Comparison of ENCODE assay signal across 8 cellular contexts in the genomic region with DNA sequence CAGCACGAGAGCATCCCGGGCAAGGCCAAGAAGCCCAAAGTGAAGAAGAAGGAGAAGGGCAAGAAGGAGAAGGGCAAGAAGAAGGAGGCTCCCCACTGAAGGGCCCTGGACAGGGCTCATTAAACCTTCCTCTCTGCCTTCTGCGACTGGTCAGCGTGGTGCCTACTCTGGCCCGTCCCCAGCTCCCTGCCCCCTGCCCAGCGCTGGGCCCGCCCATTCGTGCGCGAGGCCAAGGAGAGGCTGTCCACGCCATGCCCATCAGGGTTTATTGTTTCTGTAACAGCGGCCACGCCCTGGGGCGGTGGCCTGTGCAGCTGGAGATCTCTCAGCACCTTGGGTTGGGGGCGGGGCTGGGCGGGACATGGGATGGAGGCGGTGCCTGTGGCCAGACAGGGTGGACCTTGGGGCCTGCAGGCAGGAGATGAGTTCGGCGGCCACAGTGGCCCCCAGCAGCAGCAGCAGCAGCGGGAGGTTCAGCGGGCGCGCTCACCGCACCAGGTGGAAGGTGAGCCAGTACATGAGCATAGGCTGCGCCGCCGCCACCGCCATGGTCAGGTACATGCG. TPM values are rescaled to one million over a fixed set of nuclear protein-coding genes. Genes with fewer than 3 reads are reported as not detected.
DNase-seq lines count a peak whose midpoint lies in the region; ATAC-seq and TF ChIP-seq lines count a peak whose summit lies in the region.

No MANE protein-coding gene starts in this region.

- no peaks in the 10 kb centered on the region for H3K27me3 ChIP-seq in endodermal cell (ENCODE audit: control insufficient read depth, insufficient read depth, low read length, poor library complexity, severe bottlenecking)
- no peaks in the 10 kb centered on the region for H3K27me3 ChIP-seq in muscle layer of duodenum (ENCODE audit: low read depth, low read length)
- no peaks in the 10 kb centered on the region for H3K27me3 ChIP-seq in effector memory CD4-positive, alpha-beta T cell (replicated peaks; ENCODE audit: control insufficient read depth, insufficient read depth, low read length, poor library complexity, severe bottlenecking)

- DNase-seq in Caki2 (ENCODE audit: low read depth): peak; percentile 99
- DNase-seq in NCI-H226: peak; percentile 98
- peak; percentile 98 for DNase-seq in endodermal cell
- DNase-seq in KG1 (lab: John Stamatoyannopoulos, UW): no peak
- DNase-seq in effector memory CD4-positive, alpha-beta T cell: no peak
- no peak for DNase-seq in NCI-H1048 (lab: John Stamatoyannopoulos, UW)

- H3K9me3 ChIP-seq in endodermal cell (ENCODE audit: control insufficient read depth, low read length): no peaks in the 10 kb centered on the region
- H3K9me3 ChIP-seq in muscle layer of duodenum (ENCODE audit: control insufficient read depth in 1 of 2, low read length in 2 of 2): no peaks in the 10 kb centered on the region
- H3K9me3 ChIP-seq in effector memory CD4-positive, alpha-beta T cell (ENCODE audit: control insufficient read depth, low read length): no peaks in the 10 kb centered on the region

- peaks cover 16% of the 10 kb centered on the region for H3K27me3 Mint-ChIP-seq in endodermal cell (ENCODE audit: insufficient read depth)

- peak overlapping the region; percentile 51 for H3K4me3 Mint-ChIP-seq in endodermal cell

- in situ Hi-C loops in Caki2 (cut with HindIII; ENCODE audit: low pct_unique_long_range_greater_than_20kb, low sequenced_read_pairs): no loop called here

- peak overlapping the region; percentile 44 for H3K27ac Mint-ChIP-seq in endodermal cell

- WGBS in endodermal cell (ENCODE audit: insufficient coverage in 1 of 2, insufficient read length in 1 of 2), 2 experiments: 47 to 66% methylated on average over 12 to 29 of the region's 29 CpGs

- ATAC-seq in GM21360 (IDR thresholded peaks at IDR 0.05; ENCODE audit: unreplicated experiment): no peak

- H3K27ac ChIP-seq in endodermal cell (ENCODE audit: low read depth, low read length) (peak overlapping the region; percentile 32), muscle layer of duodenum (ENCODE audit: low read length) (peak overlapping the region; percentile 67)
- no peak overlapping the region for H3K27ac ChIP-seq in effector memory CD4-positive, alpha-beta T cell (ENCODE audit: insufficient read depth, low read length, poor library complexity, severe bottlenecking)

- no peaks in the 10 kb centered on the region for H3K36me3 ChIP-seq in endodermal cell (ENCODE audit: control insufficient read depth, insufficient read depth, low read length)
- H3K36me3 ChIP-seq in muscle layer of duodenum (ENCODE audit: control insufficient read depth in 1 of 2, insufficient read depth in 2 of 2, low read length in 2 of 2): peaks cover 8 to 31% of the 10 kb centered on the region in 2 donors
- H3K36me3 ChIP-seq in effector memory CD4-positive, alpha-beta T cell (ENCODE audit: control insufficient read depth, insufficient read depth, low read length): peaks cover 31% of the 10 kb centered on the region

- H3K4me1 Mint-ChIP-seq in endodermal cell: peaks cover 3% of the 10 kb centered on the region

- H3K9ac ChIP-seq in endodermal cell (ENCODE audit: extremely low read depth, low read length, poor library complexity, severe bottlenecking): no peak overlapping the region

- H3K36me3 Mint-ChIP-seq in endodermal cell (ENCODE audit: low read depth): peaks cover 5% of the 10 kb centered on the region

- H3K9me3 Mint-ChIP-seq in endodermal cell: no peaks in the 10 kb centered on the region

- H3K4me1 ChIP-seq in endodermal cell (ENCODE audit: control insufficient read depth, insufficient read depth, low read length): no peaks in the 10 kb centered on the region
- no peaks in the 10 kb centered on the region for H3K4me1 ChIP-seq in muscle layer of duodenum (ENCODE audit: control insufficient read depth in 1 of 2, insufficient read depth in 2 of 2, low read length in 2 of 2)
- no peaks in the 10 kb centered on the region for H3K4me1 ChIP-seq in effector memory CD4-positive, alpha-beta T cell (ENCODE audit: control insufficient read depth, insufficient read depth, low read length, poor library complexity, severe bottlenecking)

- TF ChIP-seq CTCF in endodermal cell (conservative IDR thresholded peaks at IDR 0.05): no peak

- no peak overlapping the region for H3K4me3 ChIP-seq in endodermal cell (ENCODE audit: low read length)
- no peak overlapping the region for H3K4me3 ChIP-seq in muscle layer of duodenum (ENCODE audit: low read depth in 1 of 2, low read length in 2 of 2)
- H3K4me3 ChIP-seq in effector memory CD4-positive, alpha-beta T cell (ENCODE audit: insufficient read depth, low read depth, low read length, poor library complexity, severe bottlenecking): no peak overlapping the region

RNA-seq across cellular contexts. Expression of a gene that starts 0.9 kb away (rescaled TPM):
- total RNA-seq in Caki2 (2014; rRNA removed; shearing (Covaris generic); ENCODE audit: low replicate concordance): 165 and 184 TPM in 2 replicates
- total RNA-seq in endodermal cell: 10 to 100 TPM in 1 of 2 donors, 1 to 10 TPM in 1; 2.9 to 13.2 TPM
- not detected for polyA plus RNA-seq in endodermal cell (2013, experiment 1 of 2)
- polyA plus RNA-seq in endodermal cell (2013, experiment 2 of 2): not detected

RNA-seq across cellular contexts. Expression of a gene that starts 10.8 kb away (rescaled TPM):
- total RNA-seq in Caki2 (2014; rRNA removed; shearing (Covaris generic); ENCODE audit: low replicate concordance): 180 and 207 TPM in 2 replicates
- total RNA-seq in endodermal cell: 10 to 100 TPM; 68.6 to 74.6 TPM
- polyA plus RNA-seq in endodermal cell (2013, experiment 1 of 2): 97.3 TPM
- polyA plus RNA-seq in endodermal cell (2013, experiment 2 of 2): 90.6 TPM

RNA-seq across cellular contexts. Expression of a gene that starts 14.7 kb away (rescaled TPM):
- 0.27 TPM in 1 of 2 replicates, not detected in the other for total RNA-seq in Caki2 (2014; rRNA removed; shearing (Covaris generic); ENCODE audit: low replicate concordance)
- total RNA-seq in endodermal cell: 1 to 10 TPM; 5.1 to 8.9 TPM
- 2.2 TPM for polyA plus RNA-seq in endodermal cell (2013, experiment 1 of 2)
- polyA plus RNA-seq in endodermal cell (2013, experiment 2 of 2): 2.1 TPM

RNA-seq across cellular contexts. Expression of a gene that starts 30.7 kb away (rescaled TPM):
- total RNA-seq in Caki2 (2014; rRNA removed; shearing (Covaris generic); ENCODE audit: low replicate concordance): 0.90 and 6.0 TPM in 2 replicates
- 1 to 10 TPM; 2.5 to 8.9 TPM for total RNA-seq in endodermal cell
- polyA plus RNA-seq in endodermal cell (2013, experiment 1 of 2): 3.5 TPM
- 3.4 TPM for polyA plus RNA-seq in endodermal cell (2013, experiment 2 of 2)

RNA-seq across cellular contexts. Expression of a gene that starts 40.6 kb away (rescaled TPM):
- total RNA-seq in Caki2 (2014; rRNA removed; shearing (Covaris generic); ENCODE audit: low replicate concordance): 1,423 and 1,713 TPM in 2 replicates
- total RNA-seq in endodermal cell: 100 to 1,000 TPM; 415 to 487 TPM
- 136 TPM for polyA plus RNA-seq in endodermal cell (2013, experiment 1 of 2)
- 110 TPM for polyA plus RNA-seq in endodermal cell (2013, experiment 2 of 2)

Comparison
In these comparisons a context has a peak if more than half of its experiments do, and no peak if none do; other contexts are left out.
1. DNase-seq: peak in Caki2 (single experiment), NCI-H226 (single experiment) and endodermal cell (single experiment); none in KG1 (single experiment), effector memory CD4-positive, alpha-beta T cell (0 of 3) and NCI-H1048 (single experiment).
2. RNA of a gene that starts 0.9 kb away (total RNA-seq): 165 to 184 TPM in Caki2; 2.9 to 13.2 TPM in endodermal cell; every median in the first group is over 10 times any median in the second.